ENCODE assay signal across 18 cellular contexts in genomic region chr22:49104434-49104833, GRCh38.
"Had no signal": no experiment of that assay in that cellular context is flagged by ENCODE, and none has a peak within 500 bp of the region (broad histone marks: within the 10 kb centered on the region; RNA-seq: fewer than 3 reads in every experiment).

No MANE protein-coding gene starts in this region.

- DNase-seq: cortex of kidney; effector CD8-positive, alpha-beta T cell; islet precursor cell; mammary epithelial cell; naive thymus-derived CD4-positive, alpha-beta T cell; sigmoid colon; stimulated activated CD4-positive, alpha-beta T cell treated with anti-CD3 and anti-CD28 coated beads, Interleukin-2, amount 100 ng/mL, for 24 hours; stimulated activated CD4-positive, alpha-beta T cell treated with anti-CD3 and anti-CD28 coated beads, Interleukin-4, amount 100 ng/mL, for 4 hours; stimulated activated naive B cell treated with anti-CD40 and anti-IgM and Interleukin-4, amounts not matched to agents 10 μg/mL and 1 μg/mL and 100 μg/mL, for 72 hours; stomach; substantia nigra; trophoblast cell; uterus had no signal

- H3K9me3 Mint-ChIP-seq: neural crest cell; stimulated activated naive B cell treated with anti-CD40 and anti-IgM and Interleukin-4, amounts not matched to agents 10 μg/mL and 1 μg/mL and 100 μg/mL, for 72 hours had no signal

- H3K4me3 Mint-ChIP-seq: naive thymus-derived CD4-positive, alpha-beta T cell; neural crest cell; stimulated activated naive B cell treated with anti-CD40 and anti-IgM and Interleukin-4, amounts not matched to agents 10 μg/mL and 1 μg/mL and 100 μg/mL, for 72 hours had no signal

- H3K4me3 ChIP-seq: dorsolateral prefrontal cortex, sigmoid colon, skin epidermis, stomach, thoracic aorta, uterus had no signal

- H3K4me1 Mint-ChIP-seq: stimulated activated naive B cell treated with anti-CD40 and anti-IgM and Interleukin-4, amounts not matched to agents 10 μg/mL and 1 μg/mL and 100 μg/mL, for 72 hours had no signal

- H3K36me3 ChIP-seq: sigmoid colon, stomach, thoracic aorta, uterus had no signal

- H3K4me1 ChIP-seq: sigmoid colon, uterus had no signal

- H3K27ac ChIP-seq: dorsolateral prefrontal cortex, sigmoid colon, skin epidermis, stomach, thoracic aorta, uterus had no signal

- ATAC-seq: left lobe of liver; naive thymus-derived CD4-positive, alpha-beta T cell; stimulated activated naive B cell treated with anti-CD40 and anti-IgM and Interleukin-4, amounts not matched to agents 10 μg/mL and 1 μg/mL and 100 μg/mL, for 72 hours had no signal

- H3K27me3 ChIP-seq: uterus had no signal

- H3K9me3 ChIP-seq: sigmoid colon, stomach, thoracic aorta, uterus had no signal

- H3K27ac Mint-ChIP-seq: naive thymus-derived CD4-positive, alpha-beta T cell; stimulated activated naive B cell treated with anti-CD40 and anti-IgM and Interleukin-4, amounts not matched to agents 10 μg/mL and 1 μg/mL and 100 μg/mL, for 72 hours had no signal

- H3K36me3 Mint-ChIP-seq: naive thymus-derived CD4-positive, alpha-beta T cell; stimulated activated naive B cell treated with anti-CD40 and anti-IgM and Interleukin-4, amounts not matched to agents 10 μg/mL and 1 μg/mL and 100 μg/mL, for 72 hours had no signal
